8 cellular contexts compared by ENCODE assay signal in the genomic region with DNA sequence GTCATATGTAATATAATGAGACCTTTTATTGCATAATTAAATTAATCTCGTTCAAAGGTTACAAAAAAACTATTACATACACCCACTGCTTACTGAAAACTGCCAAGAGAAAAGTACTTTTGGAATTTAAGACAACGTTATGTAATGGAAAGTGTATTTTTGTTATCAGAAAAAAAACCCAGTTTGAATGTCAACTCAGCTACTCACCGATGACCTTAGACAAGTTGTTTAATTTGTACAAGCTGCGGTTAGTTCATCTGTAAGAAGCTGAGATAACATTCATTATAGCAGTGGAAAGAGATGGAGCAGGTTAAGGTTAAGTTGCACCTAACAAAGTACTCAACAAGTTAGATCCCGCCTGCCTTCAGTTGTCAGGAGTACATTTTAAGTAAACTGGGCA. TPM values are rescaled to one million over a fixed set of nuclear protein-coding genes. Genes with fewer than 3 reads are reported as not detected.
A peak's percentile ranks its signal among the peaks of the same experiment; 100 is the strongest.
DNase-seq lines count a peak whose midpoint lies in the region; ATAC-seq and TF ChIP-seq lines count a peak whose summit lies in the region.

No MANE protein-coding gene starts in this region.

- H3K27ac ChIP-seq in GM23338 (ENCODE audit: low read depth): no peak overlapping the region
- H3K27ac ChIP-seq in WERI-Rb-1: no peak overlapping the region
- peak overlapping the region; percentile 69 for H3K27ac ChIP-seq in foreskin keratinocyte

- peak overlapping the region; percentile 92 for H3K9ac ChIP-seq in skeletal muscle satellite cell (ENCODE audit: low read depth, low read length)

- H3K27me3 Mint-ChIP-seq in GM23338 (ENCODE audit: insufficient read depth, low read depth, poor library complexity): peaks cover 13% of the 10 kb centered on the region

- H3K27ac Mint-ChIP-seq in GM23338: no peak overlapping the region; the same call in 1 of the 2 replicates

- peaks cover 14% of the 10 kb centered on the region; the same call in 2 of the 3 replicates for H3K4me1 Mint-ChIP-seq in GM23338

- H3K9me3 ChIP-seq in WERI-Rb-1 (ENCODE audit: severe bottlenecking) (no peaks in the 10 kb centered on the region), skeletal muscle satellite cell (replicated peaks; ENCODE audit: low read length) (no peaks in the 10 kb centered on the region)

- peaks cover 40% of the 10 kb centered on the region for H3K36me3 Mint-ChIP-seq in GM23338 (ENCODE audit: low read depth)

- peaks cover 69% of the 10 kb centered on the region for H4K20me1 ChIP-seq in GM23338 (replicated peaks; ENCODE audit: insufficient read depth)

- H2AFZ ChIP-seq in GM23338: no peak overlapping the region

- DNase-seq in GM23338 (ENCODE audit: low spot score) (no peak), WERI-Rb-1 (no peak), foreskin keratinocyte (no peak), NOMO-1 treated with dmso at 0.1 percent for 144 hours (lab: John Stamatoyannopoulos, UW; ENCODE audit: unreplicated experiment) (no peak), NCI-H82 treated with DMSO at 0.1 percent for 48 hours (lab: John Stamatoyannopoulos, UW; ENCODE audit: unreplicated experiment) (no peak)

- peak overlapping the region; percentile 100 for H3K4me3 Mint-ChIP-seq in GM23338

- H3K9me3 Mint-ChIP-seq in GM23338: no peaks in the 10 kb centered on the region

- peaks cover 12% of the 10 kb centered on the region for H3K4me1 ChIP-seq in GM23338 (ENCODE audit: insufficient read depth)
- peaks cover 33% of the 10 kb centered on the region for H3K4me1 ChIP-seq in foreskin keratinocyte
- H3K4me1 ChIP-seq in skeletal muscle satellite cell (ENCODE audit: control insufficient read depth, insufficient read depth, low read length): peaks cover 28% of the 10 kb centered on the region

- H3K4me2 ChIP-seq in GM23338 (peak overlapping the region; percentile 94), skeletal muscle satellite cell (ENCODE audit: low read length) (peak overlapping the region; percentile 88)

- no peak for ATAC-seq in GM23338
- no peak for ATAC-seq in foreskin keratinocyte
- no peak for ATAC-seq in HG03378 (IDR thresholded peaks at IDR 0.05; ENCODE audit: unreplicated experiment)
- ATAC-seq in esophagus mucosa: no peak

- H3K79me2 ChIP-seq in GM23338 (replicated peaks; ENCODE audit: insufficient read depth): peaks cover 96% of the 10 kb centered on the region

- TF ChIP-seq CTCF in GM23338 (conservative IDR thresholded peaks at IDR 0.05; ENCODE audit: low read depth in 2 of 2): no peak
- TF ChIP-seq CTCF in WERI-Rb-1 (IDR thresholded peaks at IDR 0.05; ENCODE audit: low read depth, low read length): no peak
- no peak for TF ChIP-seq CTCF in foreskin keratinocyte (conservative IDR thresholded peaks at IDR 0.05)

- H3K27me3 ChIP-seq in GM23338 (ENCODE audit: insufficient read depth) (no peaks in the 10 kb centered on the region), WERI-Rb-1 (ENCODE audit: insufficient read depth, low read depth, severe bottlenecking) (no peaks in the 10 kb centered on the region), foreskin keratinocyte (no peaks in the 10 kb centered on the region), skeletal muscle satellite cell (ENCODE audit: control insufficient read depth, insufficient read depth, low read length) (no peaks in the 10 kb centered on the region)

- H3K4me3 ChIP-seq in GM23338: peak overlapping the region; percentile 89
- H3K4me3 ChIP-seq in WERI-Rb-1 (ENCODE audit: low read depth, low read length): peak overlapping the region; percentile 96
- H3K4me3 ChIP-seq in skeletal muscle satellite cell (ENCODE audit: low read length): peak overlapping the region; percentile 97

- peaks cover 27% of the 10 kb centered on the region for H3K36me3 ChIP-seq in GM23338 (ENCODE audit: insufficient read depth)
- peaks cover 30% of the 10 kb centered on the region for H3K36me3 ChIP-seq in WERI-Rb-1
- peaks cover 19% of the 10 kb centered on the region for H3K36me3 ChIP-seq in skeletal muscle satellite cell (ENCODE audit: insufficient read depth, low read length)

- no peaks in the 10 kb centered on the region for H3K9me2 ChIP-seq in GM23338 (ENCODE audit: insufficient read depth)

- no peaks in the 10 kb centered on the region for H3F3A ChIP-seq in GM23338 (replicated peaks; ENCODE audit: low read depth)

TF ChIP-seq in GM23338, 12 proteins besides CTCF, POLR2A, EP300 and RAD21 (continues in another document):
- TF ChIP-seq, protein P1, sequence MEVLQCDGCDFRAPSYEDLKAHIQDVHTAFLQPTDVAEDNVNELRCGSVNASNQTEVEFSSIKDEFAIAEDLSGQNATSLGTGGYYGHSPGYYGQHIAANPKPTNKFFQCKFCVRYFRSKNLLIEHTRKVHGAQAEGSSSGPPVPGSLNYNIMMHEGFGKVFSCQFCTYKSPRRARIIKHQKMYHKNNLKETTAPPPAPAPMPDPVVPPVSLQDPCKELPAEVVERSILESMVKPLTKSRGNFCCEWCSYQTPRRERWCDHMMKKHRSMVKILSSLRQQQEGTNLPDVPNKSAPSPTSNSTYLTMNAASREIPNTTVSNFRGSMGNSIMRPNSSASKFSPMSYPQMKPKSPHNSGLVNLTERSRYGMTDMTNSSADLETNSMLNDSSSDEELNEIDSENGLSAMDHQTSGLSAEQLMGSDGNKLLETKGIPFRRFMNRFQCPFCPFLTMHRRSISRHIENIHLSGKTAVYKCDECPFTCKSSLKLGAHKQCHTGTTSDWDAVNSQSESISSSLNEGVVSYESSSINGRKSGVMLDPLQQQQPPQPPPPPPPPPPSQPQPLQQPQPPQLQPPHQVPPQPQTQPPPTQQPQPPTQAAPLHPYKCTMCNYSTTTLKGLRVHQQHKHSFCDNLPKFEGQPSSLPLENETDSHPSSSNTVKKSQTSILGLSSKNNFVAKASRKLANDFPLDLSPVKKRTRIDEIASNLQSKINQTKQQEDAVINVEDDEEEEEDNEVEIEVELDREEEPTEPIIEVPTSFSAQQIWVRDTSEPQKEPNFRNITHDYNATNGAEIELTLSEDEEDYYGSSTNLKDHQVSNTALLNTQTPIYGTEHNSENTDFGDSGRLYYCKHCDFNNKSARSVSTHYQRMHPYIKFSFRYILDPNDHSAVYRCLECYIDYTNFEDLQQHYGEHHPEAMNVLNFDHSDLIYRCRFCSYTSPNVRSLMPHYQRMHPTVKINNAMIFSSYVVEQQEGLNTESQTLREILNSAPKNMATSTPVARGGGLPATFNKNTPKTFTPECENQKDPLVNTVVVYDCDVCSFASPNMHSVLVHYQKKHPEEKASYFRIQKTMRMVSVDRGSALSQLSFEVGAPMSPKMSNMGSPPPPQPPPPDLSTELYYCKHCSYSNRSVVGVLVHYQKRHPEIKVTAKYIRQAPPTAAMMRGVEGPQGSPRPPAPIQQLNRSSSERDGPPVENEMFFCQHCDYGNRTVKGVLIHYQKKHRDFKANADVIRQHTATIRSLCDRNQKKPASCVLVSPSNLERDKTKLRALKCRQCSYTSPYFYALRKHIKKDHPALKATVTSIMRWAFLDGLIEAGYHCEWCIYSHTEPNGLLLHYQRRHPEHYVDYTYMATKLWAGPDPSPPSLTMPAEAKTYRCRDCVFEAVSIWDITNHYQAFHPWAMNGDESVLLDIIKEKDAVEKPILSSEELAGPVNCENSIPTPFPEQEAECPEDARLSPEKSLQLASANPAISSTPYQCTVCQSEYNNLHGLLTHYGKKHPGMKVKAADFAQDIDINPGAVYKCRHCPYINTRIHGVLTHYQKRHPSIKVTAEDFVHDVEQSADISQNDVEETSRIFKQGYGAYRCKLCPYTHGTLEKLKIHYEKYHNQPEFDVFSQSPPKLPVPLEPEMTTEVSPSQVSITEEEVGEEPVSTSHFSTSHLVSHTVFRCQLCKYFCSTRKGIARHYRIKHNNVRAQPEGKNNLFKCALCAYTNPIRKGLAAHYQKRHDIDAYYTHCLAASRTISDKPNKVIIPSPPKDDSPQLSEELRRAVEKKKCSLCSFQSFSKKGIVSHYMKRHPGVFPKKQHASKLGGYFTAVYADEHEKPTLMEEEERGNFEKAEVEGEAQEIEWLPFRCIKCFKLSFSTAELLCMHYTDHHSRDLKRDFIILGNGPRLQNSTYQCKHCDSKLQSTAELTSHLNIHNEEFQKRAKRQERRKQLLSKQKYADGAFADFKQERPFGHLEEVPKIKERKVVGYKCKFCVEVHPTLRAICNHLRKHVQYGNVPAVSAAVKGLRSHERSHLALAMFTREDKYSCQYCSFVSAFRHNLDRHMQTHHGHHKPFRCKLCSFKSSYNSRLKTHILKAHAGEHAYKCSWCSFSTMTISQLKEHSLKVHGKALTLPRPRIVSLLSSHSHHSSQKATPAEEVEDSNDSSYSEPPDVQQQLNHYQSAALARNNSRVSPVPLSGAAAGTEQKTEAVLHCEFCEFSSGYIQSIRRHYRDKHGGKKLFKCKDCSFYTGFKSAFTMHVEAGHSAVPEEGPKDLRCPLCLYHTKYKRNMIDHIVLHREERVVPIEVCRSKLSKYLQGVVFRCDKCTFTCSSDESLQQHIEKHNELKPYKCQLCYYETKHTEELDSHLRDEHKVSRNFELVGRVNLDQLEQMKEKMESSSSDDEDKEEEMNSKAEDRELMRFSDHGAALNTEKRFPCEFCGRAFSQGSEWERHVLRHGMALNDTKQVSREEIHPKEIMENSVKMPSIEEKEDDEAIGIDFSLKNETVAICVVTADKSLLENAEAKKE (CRISPR knock-in tag; IDR thresholded peaks at IDR 0.05): no peak

RNA-seq across cellular contexts. Expression of gene PSMA2, which starts 1.1 kb away (rescaled TPM):
- total RNA-seq in GM23338 (2014; rRNA removed; shearing (Covaris generic)): 178 and 214 TPM in 2 replicates
- 609 and 678 TPM in 2 replicates for polyA plus RNA-seq in GM23338 (2016; fragmentation: Nextera tagmentation; extraction: Ambion mirVana)
- total RNA-seq in foreskin keratinocyte: 180 and 185 TPM in 2 replicates
- polyA plus RNA-seq in foreskin keratinocyte: 290 and 305 TPM in 2 replicates
- total RNA-seq in skeletal muscle satellite cell (2012; rRNA removed): 100 and 106 TPM in 2 replicates
- total RNA-seq in esophagus mucosa: 74.4 TPM

RNA-seq across cellular contexts. Expression of gene MRPL32, which starts 1.3 kb away (rescaled TPM):
- 93.4 and 93.6 TPM in 2 replicates for total RNA-seq in GM23338 (2014; rRNA removed; shearing (Covaris generic))
- polyA plus RNA-seq in GM23338 (2016; fragmentation: Nextera tagmentation; extraction: Ambion mirVana): 303 and 310 TPM in 2 replicates
- 92.8 and 104 TPM in 2 replicates for total RNA-seq in foreskin keratinocyte
- 99.4 and 114 TPM in 2 replicates for polyA plus RNA-seq in foreskin keratinocyte
- 60.9 and 71.5 TPM in 2 replicates for total RNA-seq in skeletal muscle satellite cell (2012; rRNA removed)
- total RNA-seq in esophagus mucosa: 41.2 TPM

RNA-seq across cellular contexts. Expression of gene C7orf25, which starts 19.0 kb away (rescaled TPM):
- 7.1 and 8.7 TPM in 2 replicates for total RNA-seq in GM23338 (2014; rRNA removed; shearing (Covaris generic))
- polyA plus RNA-seq in GM23338 (2016; fragmentation: Nextera tagmentation; extraction: Ambion mirVana): 1.2 and 1.7 TPM in 2 replicates
- total RNA-seq in foreskin keratinocyte: 3.4 and 4.3 TPM in 2 replicates
- polyA plus RNA-seq in foreskin keratinocyte: 1.0 and 1.1 TPM in 2 replicates
- 4.4 and 4.8 TPM in 2 replicates for total RNA-seq in skeletal muscle satellite cell (2012; rRNA removed)
- total RNA-seq in esophagus mucosa: 3.8 TPM
